1 cellular context compared by ENCODE assay signal in the genomic region with DNA sequence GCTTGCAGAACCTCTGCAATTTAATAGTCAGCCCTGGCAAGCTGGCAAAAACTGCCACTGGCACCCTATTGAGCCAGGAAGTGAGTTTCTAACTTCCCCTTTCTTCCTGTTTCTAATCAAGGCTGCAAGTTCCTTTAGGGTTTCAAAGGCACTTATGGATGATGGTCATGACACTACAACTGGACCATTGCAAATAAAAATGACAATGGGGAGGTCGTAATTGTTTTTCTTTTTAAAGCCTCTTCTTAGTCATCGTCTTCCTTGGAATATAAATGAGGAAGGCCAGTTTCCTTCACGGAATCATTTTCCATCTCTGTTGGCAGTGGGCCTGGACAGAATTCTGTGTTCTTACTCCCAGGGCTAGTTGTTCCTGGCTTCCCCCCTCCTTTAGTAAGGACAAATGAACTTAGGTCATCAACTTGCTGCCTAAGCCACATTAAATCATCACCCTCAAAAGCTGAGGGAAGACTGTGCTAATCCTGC.
TF ChIP-seq lines count a peak whose summit lies in the region.

No MANE protein-coding gene starts in this region.

TF ChIP-seq in IMR-90, 13 proteins besides CTCF, POLR2A, EP300 and RAD21:
- TF ChIP-seq MAFK (IDR thresholded peaks at IDR 0.05; ENCODE audit: low read depth, low read length) (no peak), CEBPB (IDR thresholded peaks at IDR 0.05; ENCODE audit: low read depth, low read length) (no peak), NFE2L2 (IDR thresholded peaks at IDR 0.05; ENCODE audit: low read depth, low read length) (no peak)
- TF ChIP-seq, protein P1, sequence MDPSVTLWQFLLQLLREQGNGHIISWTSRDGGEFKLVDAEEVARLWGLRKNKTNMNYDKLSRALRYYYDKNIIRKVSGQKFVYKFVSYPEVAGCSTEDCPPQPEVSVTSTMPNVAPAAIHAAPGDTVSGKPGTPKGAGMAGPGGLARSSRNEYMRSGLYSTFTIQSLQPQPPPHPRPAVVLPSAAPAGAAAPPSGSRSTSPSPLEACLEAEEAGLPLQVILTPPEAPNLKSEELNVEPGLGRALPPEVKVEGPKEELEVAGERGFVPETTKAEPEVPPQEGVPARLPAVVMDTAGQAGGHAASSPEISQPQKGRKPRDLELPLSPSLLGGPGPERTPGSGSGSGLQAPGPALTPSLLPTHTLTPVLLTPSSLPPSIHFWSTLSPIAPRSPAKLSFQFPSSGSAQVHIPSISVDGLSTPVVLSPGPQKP (IDR thresholded peaks at IDR 0.05; ENCODE audit: borderline replicate concordance, low read depth, low read length) = no peak
